8 cellular contexts compared by ENCODE assay signal in the genomic region with DNA sequence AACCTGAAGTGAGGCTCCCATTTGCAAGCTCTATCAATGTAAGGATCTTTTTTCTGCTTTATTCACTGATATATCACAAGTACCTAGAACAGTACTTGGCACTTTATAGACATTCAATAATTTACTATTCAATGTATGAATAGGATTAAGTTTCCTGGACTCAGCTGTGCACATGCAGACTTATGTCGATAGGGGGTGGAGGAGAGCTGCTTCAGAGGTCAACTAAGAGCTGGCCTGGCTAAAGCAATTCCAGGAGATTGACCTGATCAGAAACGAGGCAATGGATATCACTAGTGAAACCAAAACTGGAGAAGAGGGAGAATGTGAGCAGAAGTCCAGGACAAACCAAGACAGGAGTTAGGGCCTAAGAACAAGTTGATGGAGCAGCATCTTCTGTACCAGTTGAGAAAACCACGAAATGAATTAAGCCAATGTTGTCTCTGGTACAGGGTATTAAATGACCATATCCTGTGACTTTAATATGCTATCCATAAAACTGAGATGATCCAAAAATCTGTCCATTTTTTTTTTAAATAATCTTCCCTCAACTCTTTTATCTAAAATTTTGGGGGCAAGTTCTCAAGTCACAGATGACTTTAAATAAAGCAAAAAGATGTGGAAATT.
A peak's percentile ranks its signal among the peaks of the same experiment; 100 is the strongest.
DNase-seq lines count a peak whose midpoint lies in the region; ATAC-seq and TF ChIP-seq lines count a peak whose summit lies in the region.

No MANE protein-coding gene starts in this region.

- intact Hi-C loops in left ventricle myocardium superior (cut with micrococcal nuclease) (loop anchor here (5.0 kb wide), 1 partner anchor 757 kb away; no protein-coding TSS in a partner anchor), spleen (cut with DNase I; ENCODE audit: low total_unique reads) (no loop called here)

- H3K4me3 ChIP-seq in WERI-Rb-1 (ENCODE audit: low read depth, low read length): no peak overlapping the region
- H3K4me3 ChIP-seq in spleen: no peak overlapping the region

- no peaks in the 10 kb centered on the region for H3K4me1 ChIP-seq in spleen

- ATAC-seq in GM18519 (IDR thresholded peaks at IDR 0.05; ENCODE audit: low FRiP score, unreplicated experiment) (peak; percentile 61), left ventricle myocardium superior (peak; percentile 91), GM19397 (IDR thresholded peaks at IDR 0.05; ENCODE audit: unreplicated experiment) (no peak)

- TF ChIP-seq CTCF in AG09319 (IDR thresholded peaks at IDR 0.05; ENCODE audit: low read depth, low read length): peak; percentile 89
- TF ChIP-seq CTCF in LNCAP (IDR thresholded peaks at IDR 0.05): peak; percentile 82
- peak; percentile 72 for TF ChIP-seq CTCF in WERI-Rb-1 (IDR thresholded peaks at IDR 0.05; ENCODE audit: low read depth, low read length)
- TF ChIP-seq CTCF in spleen (IDR thresholded peaks at IDR 0.05 in 8 of 11, conservative IDR thresholded peaks at IDR 0.05 in 3 of 11): peak in 6 of 11 experiments; percentile 19 to 47 (median 32)

- H3K36me3 ChIP-seq in WERI-Rb-1 (no peaks in the 10 kb centered on the region), spleen (no peaks in the 10 kb centered on the region)

- no peaks in the 10 kb centered on the region for H3K27me3 ChIP-seq in WERI-Rb-1 (ENCODE audit: insufficient read depth, low read depth, severe bottlenecking)
- no peaks in the 10 kb centered on the region for H3K27me3 ChIP-seq in spleen (replicated peaks in 1 of 7)

- WGBS in spleen, 5 donors: 21 to 34% (median 24%) methylated on average over 3 of the region's 3 CpGs

- H3K9me3 ChIP-seq in WERI-Rb-1 (ENCODE audit: severe bottlenecking) (no peaks in the 10 kb centered on the region), spleen (no peaks in the 10 kb centered on the region)

- H3K27ac ChIP-seq in WERI-Rb-1: no peak overlapping the region
- no peak overlapping the region for H3K27ac ChIP-seq in spleen

- TF ChIP-seq POLR2A in spleen (IDR thresholded peaks at IDR 0.05): no peak

- DNase-seq in AG09319 (ENCODE audit: extremely low read depth, low read depth) (peak; percentile 37), WERI-Rb-1 (peak; percentile 62), left ventricle myocardium superior (peak; percentile 30), spleen (no peak), DMS79 (lab: John Stamatoyannopoulos, UW) (no peak)

Comparison
In these comparisons a context has a peak if more than half of its experiments do, and no peak if none do; other contexts are left out.
1. DNase-seq: peak in AG09319 (single experiment), WERI-Rb-1 (single experiment) and left ventricle myocardium superior (single experiment); none in spleen (single experiment) and DMS79 (single experiment).
2. CTCF ChIP-seq: peak in every context shown above with its lines; median percentile 89 in AG09319; 82 in LNCAP; 72 in WERI-Rb-1; 32 in spleen.